Comparison of ENCODE assay signal across 21 cellular contexts in the genomic region with DNA sequence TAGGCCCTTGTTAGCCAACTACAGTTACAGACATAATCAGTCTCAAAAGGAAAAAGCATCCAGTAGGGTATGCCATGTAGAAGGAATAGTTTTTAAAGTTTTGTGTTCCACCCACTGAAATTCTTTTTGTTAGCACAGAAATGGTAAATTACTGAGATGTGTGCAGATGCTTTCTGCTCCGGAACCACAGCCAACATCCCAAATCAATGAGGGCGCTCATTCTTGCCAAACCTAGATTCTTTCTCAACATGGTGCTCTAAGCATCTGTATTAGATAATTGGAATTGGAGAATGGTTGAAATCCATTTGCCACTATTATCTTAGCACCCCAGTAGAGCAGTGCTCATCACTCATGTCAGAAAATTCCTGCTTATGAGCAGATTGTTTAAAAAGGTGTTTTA.
"Had no signal": no experiment of that assay in that cellular context is flagged by ENCODE, and none has a peak within 500 bp of the region (broad histone marks: within the 10 kb centered on the region; RNA-seq: fewer than 3 reads in every experiment).

No MANE protein-coding gene starts in this region.

- H3K4me3 ChIP-seq: MG63 had no signal

- FAIRE-seq: RCC 7860 had no signal

- H3K36me3 ChIP-seq: MG63 had no signal

- H3K4me2 ChIP-seq: SK-N-SH had no signal

- DNase-seq: Karpas-422, KG1, MG63, NCI-H1092, NCI-H1105 treated with DMSO at 0.1 percent for 48 hours, NCI-H1417 treated with DMSO at 0.1 percent for 48 hours, NCI-H146, NCI-H1694 treated with DMSO at 0.1 percent for 48 hours, NCI-H1930, NCI-H2081, NCI-H2171, NCI-H446, NCI-H510A, NCI-H524 treated with DMSO at 0.1 percent for 48 hours, NCI-H69, NCI-H774, Right ventricle myocardium superior, RPMI8226, SK-N-SH, SW 1271 had no signal

- H3K9me3 ChIP-seq: MG63, SK-N-SH had no signal

- H3K27me3 ChIP-seq: MG63 had no signal

- H3K9ac ChIP-seq: SK-N-SH had no signal
